17 cellular contexts compared by ENCODE assay signal in the genomic region with DNA sequence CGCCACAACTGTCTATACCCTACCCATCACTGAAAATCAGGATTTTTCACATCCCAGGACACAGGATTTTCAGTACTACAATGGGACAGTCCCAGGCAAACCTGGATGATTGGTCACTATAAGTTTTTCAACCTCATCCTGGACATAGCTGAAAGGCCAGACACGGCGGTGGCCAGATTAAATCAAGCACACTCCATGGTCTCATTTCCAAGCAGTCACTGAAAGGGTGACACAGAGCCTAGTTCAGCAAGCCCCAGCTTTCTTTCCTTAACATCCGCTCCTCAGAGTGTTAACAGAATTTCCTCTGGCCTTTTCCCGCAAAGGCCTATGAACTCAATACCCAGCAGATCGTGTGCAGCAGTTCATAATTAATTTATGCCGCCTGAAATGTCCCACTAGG.
DNase-seq lines count a peak whose midpoint lies in the region; ATAC-seq and TF ChIP-seq lines count a peak whose summit lies in the region.
"Had no signal": no experiment of that assay in that cellular context is flagged by ENCODE, and none has a peak within 500 bp of the region (broad histone marks: within the 10 kb centered on the region; RNA-seq: fewer than 3 reads in every experiment).

No MANE protein-coding gene starts in this region.

- no peak for DNase-seq in endothelial cell (ENCODE audit: low spot score)
- DNase-seq in glutamatergic neuron = no peak
- DNase-seq in osteocyte (ENCODE audit: extremely low spot score, unreplicated experiment) = peak; percentile 25
- DNase-seq in type B pancreatic cell (ENCODE audit: extremely low spot score, unreplicated experiment) = peak; percentile 2
- DNase-seq in epidermal melanocyte (ENCODE audit: insufficient read length, low spot score) = no peak
- DNase-seq: C1 segment of cervical spinal cord; Calu3; CD4-positive, alpha-beta memory T cell; COR-L47; DMS53; DMS79 treated with DMSO at 0.1 percent for 48 hours; GF-D8; GM23248; H7; HCEC 1CT had no signal

- H3K27ac Mint-ChIP-seq in endothelial cell (ENCODE audit: unreplicated experiment) (peak overlapping the region; percentile 22), glutamatergic neuron (ENCODE audit: unreplicated experiment) (peak overlapping the region; percentile 14), osteocyte (ENCODE audit: unreplicated experiment) (no peak overlapping the region), type B pancreatic cell (no peak overlapping the region)
- H3K27ac Mint-ChIP-seq: CD4-positive, alpha-beta memory T cell had no signal

- H3K4me1 Mint-ChIP-seq in endothelial cell (ENCODE audit: unreplicated experiment) (peaks cover 6% of the 10 kb centered on the region), glutamatergic neuron (ENCODE audit: low read depth, unreplicated experiment) (peaks cover 27% of the 10 kb centered on the region), osteocyte (ENCODE audit: unreplicated experiment) (no peaks in the 10 kb centered on the region), type B pancreatic cell (ENCODE audit: unreplicated experiment) (no peaks in the 10 kb centered on the region)

- peaks cover 2% of the 10 kb centered on the region for H3K36me3 Mint-ChIP-seq in endothelial cell (ENCODE audit: low read depth, unreplicated experiment)
- H3K36me3 Mint-ChIP-seq in glutamatergic neuron (ENCODE audit: unreplicated experiment) = peaks cover 3% of the 10 kb centered on the region
- H3K36me3 Mint-ChIP-seq in osteocyte (ENCODE audit: unreplicated experiment) = no peaks in the 10 kb centered on the region
- no peaks in the 10 kb centered on the region for H3K36me3 Mint-ChIP-seq in type B pancreatic cell
- H3K36me3 Mint-ChIP-seq: CD4-positive, alpha-beta memory T cell had no signal

- ATAC-seq in GM19452 (IDR thresholded peaks at IDR 0.05; ENCODE audit: unreplicated experiment) = no peak
- no peak for ATAC-seq in GM21390 (IDR thresholded peaks at IDR 0.05; ENCODE audit: unreplicated experiment)

- H3K27me3 Mint-ChIP-seq in endothelial cell (ENCODE audit: unreplicated experiment) (peaks cover 4% of the 10 kb centered on the region), glutamatergic neuron (ENCODE audit: unreplicated experiment) (peaks cover 2% of the 10 kb centered on the region), osteocyte (ENCODE audit: unreplicated experiment) (peaks cover 4% of the 10 kb centered on the region), type B pancreatic cell (peaks cover 4% of the 10 kb centered on the region)

- H3K9me3 Mint-ChIP-seq in endothelial cell (ENCODE audit: unreplicated experiment) (peaks cover under 1% of the 10 kb centered on the region), glutamatergic neuron (ENCODE audit: unreplicated experiment) (peaks cover 3% of the 10 kb centered on the region), osteocyte (ENCODE audit: unreplicated experiment) (peaks cover 3% of the 10 kb centered on the region), type B pancreatic cell (no peaks in the 10 kb centered on the region)

- no peak for TF ChIP-seq CTCF in endothelial cell (IDR thresholded peaks at IDR 0.05; ENCODE audit: unreplicated experiment)
- no peak for TF ChIP-seq CTCF in glutamatergic neuron (IDR thresholded peaks at IDR 0.05; ENCODE audit: partially characterized antibody, unreplicated experiment)
- TF ChIP-seq CTCF in osteocyte (IDR thresholded peaks at IDR 0.05) = no peak
- TF ChIP-seq CTCF in type B pancreatic cell (conservative IDR thresholded peaks at IDR 0.05) = no peak

- no peak overlapping the region for H3K4me3 Mint-ChIP-seq in endothelial cell (ENCODE audit: unreplicated experiment)
- peak overlapping the region; percentile 67 for H3K4me3 Mint-ChIP-seq in glutamatergic neuron (ENCODE audit: unreplicated experiment)
- no peak overlapping the region for H3K4me3 Mint-ChIP-seq in osteocyte (ENCODE audit: unreplicated experiment)
- no peak overlapping the region for H3K4me3 Mint-ChIP-seq in type B pancreatic cell
- H3K4me3 Mint-ChIP-seq: CD4-positive, alpha-beta memory T cell had no signal

Comparison
In these comparisons a context has a peak if more than half of its experiments do, and no peak if none do; other contexts are left out.
1. DNase-seq: peak in osteocyte (single experiment) and type B pancreatic cell (single experiment); none in endothelial cell (single experiment), glutamatergic neuron (single experiment) and epidermal melanocyte (single experiment).
2. H3K27ac Mint-ChIP-seq: peak in endothelial cell (single experiment) and glutamatergic neuron (single experiment); none in osteocyte (single experiment) and type B pancreatic cell (single experiment).